In genomic region chr3:48896991-48897390, GRCh38 we compare ENCODE assay signal across 11 cellular contexts. TPM values are rescaled to one million over a fixed set of nuclear protein-coding genes. Genes with fewer than 3 reads are reported as not detected.
DNase-seq lines count a peak whose midpoint lies in the region; ATAC-seq and TF ChIP-seq lines count a peak whose summit lies in the region.
"Had no signal": no experiment of that assay in that cellular context is flagged by ENCODE, and none has a peak within 500 bp of the region (broad histone marks: within the 10 kb centered on the region; RNA-seq: fewer than 3 reads in every experiment).

No MANE protein-coding gene starts in this region.

- no peaks in the 10 kb centered on the region for H3K79me2 ChIP-seq in OCI-LY1 (ENCODE audit: insufficient read depth, low read length)

- no peak overlapping the region for H2AFZ ChIP-seq in OCI-LY1 (ENCODE audit: low read length)

- TF ChIP-seq POLR2A in stomach (IDR thresholded peaks at IDR 0.05), result no peak

- no peaks in the 10 kb centered on the region for H3K36me3 ChIP-seq in OCI-LY1 (ENCODE audit: insufficient read depth, low read length)
- peaks cover 0 to 2% (median under 1%) of the 10 kb centered on the region in 4 donors for H3K36me3 ChIP-seq in stomach
- H3K36me3 ChIP-seq in brain microvascular endothelial cell (replicated peaks), result no peaks in the 10 kb centered on the region

- H3K4me1 ChIP-seq in OCI-LY1 (ENCODE audit: insufficient read depth, low read length, severe bottlenecking), result peaks cover 22% of the 10 kb centered on the region
- H3K4me1 ChIP-seq in stomach, result peaks cover 13 to 30% (median 18%) of the 10 kb centered on the region in 4 donors

- H3K36me3 Mint-ChIP-seq in activated T-cell treated with anti-CD3 and anti-CD28 coated beads, Interleukin-2, amount 50 U/mL, for 72 hours (ENCODE audit: insufficient read depth in 2 of 2), result peaks cover 0 to 6% of the 10 kb centered on the region in 2 donors

- no peaks in the 10 kb centered on the region for H3K9me3 Mint-ChIP-seq in activated T-cell treated with anti-CD3 and anti-CD28 coated beads, Interleukin-2, amount 50 U/mL, for 72 hours

- peaks cover 39% of the 10 kb centered on the region for H3K4me1 Mint-ChIP-seq in activated T-cell treated with anti-CD3 and anti-CD28 coated beads, Interleukin-2, amount 50 U/mL, for 72 hours (ENCODE audit: low read depth)

- H3K27ac ChIP-seq in OCI-LY1 (ENCODE audit: low read depth, low read length, poor library complexity, severe bottlenecking) (peak overlapping the region; percentile 16), stomach (peak overlapping the region in 3 of 5 donors; percentile 79 to 90 (median 85)), brain microvascular endothelial cell (no peak overlapping the region)

- 80 to 92% (median 91%) methylated on average over 1 of the region's 1 CpG for WGBS in stomach, 5 donors

- peaks cover 6% of the 10 kb centered on the region for H3F3A ChIP-seq in OCI-LY1 (ENCODE audit: insufficient read depth, low read length)

- DNase-seq in activated T-cell treated with anti-CD3 and anti-CD28 coated beads, Interleukin-2, amount 50 U/mL, for 72 hours, result no peak
- no peak for DNase-seq in activated T-cell treated with anti-CD3 and anti-CD28 coated beads, Interleukin-2, amount 50 U/mL, for 48 hours
- peak; percentile 28 for DNase-seq in fibroblast of peridontal ligament (ENCODE audit: extremely low read depth)
- DNase-seq in stomach, result no peak
- DNase-seq in foreskin fibroblast, result no peak
- no peak for DNase-seq in brain microvascular endothelial cell
- DNase-seq: mammary epithelial cell; NK-92 treated with Interleukin-12 subunit alpha and Interleukin-12 subunit beta, amount 100 ng/mL, for 24 hours; stimulated activated naive CD4-positive, alpha-beta T cell had no signal

- ATAC-seq in activated T-cell treated with anti-CD3 and anti-CD28 coated beads, Interleukin-2, amount 50 U/mL, for 72 hours (replicated peaks in 1 of 2), result no peak
- ATAC-seq in HG03039 (IDR thresholded peaks at IDR 0.05; ENCODE audit: unreplicated experiment), result no peak

- in situ Hi-C loops in brain microvascular endothelial cell (cut with HindIII; ENCODE audit: low pct_ligation_motif_present, low sequenced_read_pairs), result no loop called here

- no peaks in the 10 kb centered on the region for H3K9me3 ChIP-seq in OCI-LY1 (ENCODE audit: low read length)
- no peaks in the 10 kb centered on the region for H3K9me3 ChIP-seq in stomach

- intact Hi-C loops in stomach (cut with DNase I; ENCODE audit: low total_unique reads), result no loop called here

- no peaks in the 10 kb centered on the region for H3K27me3 Mint-ChIP-seq in activated T-cell treated with anti-CD3 and anti-CD28 coated beads, Interleukin-2, amount 50 U/mL, for 72 hours (ENCODE audit: low read depth)

- peak overlapping the region; percentile 61 to 98 for H3K4me3 Mint-ChIP-seq in activated T-cell treated with anti-CD3 and anti-CD28 coated beads, Interleukin-2, amount 50 U/mL, for 72 hours

- no peaks in the 10 kb centered on the region for H4K20me1 ChIP-seq in OCI-LY1 (ENCODE audit: insufficient read depth, low read length)

- no peaks in the 10 kb centered on the region for H3K27me3 ChIP-seq in OCI-LY1 (ENCODE audit: insufficient read depth, low read length)
- H3K27me3 ChIP-seq in stomach, result no peaks in the 10 kb centered on the region
- H3K27me3 ChIP-seq in brain microvascular endothelial cell (replicated peaks), result no peaks in the 10 kb centered on the region

- H3K27ac Mint-ChIP-seq in activated T-cell treated with anti-CD3 and anti-CD28 coated beads, Interleukin-2, amount 50 U/mL, for 72 hours, result peak overlapping the region; percentile 92

- no peak overlapping the region for H3K4me3 ChIP-seq in OCI-LY1 (ENCODE audit: low read depth, low read length, poor library complexity, severe bottlenecking)
- no peak overlapping the region for H3K4me3 ChIP-seq in stomach
- H3K4me3 ChIP-seq in foreskin fibroblast (ENCODE audit: low read depth in 1 of 2, low read length in 2 of 2), result no peak overlapping the region
- H3K4me3 ChIP-seq in brain microvascular endothelial cell (ENCODE audit: low read depth, low read length), result no peak overlapping the region

- TF ChIP-seq EP300 in stomach (IDR thresholded peaks at IDR 0.05), result no peak

- TF ChIP-seq CTCF in OCI-LY1 (IDR thresholded peaks at IDR 0.05; ENCODE audit: low read length), result no peak
- TF ChIP-seq CTCF in stomach (IDR thresholded peaks at IDR 0.05), result no peak
- TF ChIP-seq CTCF in foreskin fibroblast (IDR thresholded peaks at IDR 0.05; ENCODE audit: low read depth, low read length), result no peak
- no peak for TF ChIP-seq CTCF in brain microvascular endothelial cell (IDR thresholded peaks at IDR 0.05; ENCODE audit: low read depth, low read length, missing control alignments)

- H3K4me2 ChIP-seq in OCI-LY1 (ENCODE audit: low read length), result no peak overlapping the region

- H3K9me2 ChIP-seq in OCI-LY1 (ENCODE audit: low read depth, low read length), result no peaks in the 10 kb centered on the region

- no peak overlapping the region for H3K9ac ChIP-seq in OCI-LY1 (ENCODE audit: low read length)

RNA-seq across cellular contexts. Expression of gene SLC25A20, which starts 1.7 kb away (rescaled TPM):
- total RNA-seq in activated T-cell treated with anti-CD3 and anti-CD28 coated beads, Interleukin-2, amount 50 U/mL, for 72 hours, result 10 to 100 TPM; 23.6 to 29.3 TPM
- 100 to 1,000 TPM in 1 of 5 donors, 10 to 100 TPM in 3, 1 to 10 TPM in 1; 7.5 to 142 (median 18.8) TPM for total RNA-seq in stomach
- 10 to 100 TPM in 2 of 3 donors, 1 to 10 TPM in 1; 7.7 to 24.1 (median 17.9) TPM for polyA plus RNA-seq in stomach

RNA-seq across cellular contexts. Expression of gene ARIH2, which starts 21.7 kb away (rescaled TPM):
- 100 to 1,000 TPM; 174 to 183 TPM for total RNA-seq in activated T-cell treated with anti-CD3 and anti-CD28 coated beads, Interleukin-2, amount 50 U/mL, for 72 hours
- total RNA-seq in stomach, result 100 to 1,000 TPM in 3 of 5 donors, 10 to 100 TPM in 2; 29.8 to 202 (median 130) TPM
- 10 to 100 TPM; 30.0 to 51.9 (median 40.2) TPM for polyA plus RNA-seq in stomach

RNA-seq across cellular contexts. Expression of gene PRKAR2A, which starts 49.3 kb away (rescaled TPM):
- 10 to 100 TPM; 23.0 to 35.7 TPM for total RNA-seq in activated T-cell treated with anti-CD3 and anti-CD28 coated beads, Interleukin-2, amount 50 U/mL, for 72 hours
- 10 to 100 TPM; 12.1 to 65.9 (median 47.3) TPM for total RNA-seq in stomach
- polyA plus RNA-seq in stomach, result 10 to 100 TPM in 1 of 3 donors, 1 to 10 TPM in 2; 6.9 to 11.0 (median 9.2) TPM
